ENCODE assay signal across 9 cellular contexts in genomic region chr14:61866932-61867920, GRCh38. TPM values are rescaled to one million over a fixed set of nuclear protein-coding genes. Genes with fewer than 3 reads are reported as not detected.
DNase-seq lines count a peak whose midpoint lies in the region; ATAC-seq lines count a peak whose summit lies in the region.
"Had no signal": no experiment of that assay in that cellular context is flagged by ENCODE, and none has a peak within 500 bp of the region (broad histone marks: within the 10 kb centered on the region; RNA-seq: fewer than 3 reads in every experiment).

No MANE protein-coding gene starts in this region.

- intact Hi-C loops in activated CD4-positive, alpha-beta T cell treated with anti-CD3 and anti-CD28 coated beads, Interleukin-2, amount 10 ng/mL, durations not matched to agents 24 days and 14 days (cut with micrococcal nuclease) = loop anchor here (10.0 kb wide), 1 partner anchor 258 kb away; no protein-coding TSS in a partner anchor

- H3K27me3 Mint-ChIP-seq in activated CD4-positive, alpha-beta T cell treated with anti-CD3 and anti-CD28 coated beads, Interleukin-2, amount 10 ng/mL, durations not matched to agents 24 days and 14 days = peaks cover 50% of the 10 kb centered on the region
- H3K27me3 Mint-ChIP-seq in stimulated activated naive B cell treated with anti-CD40 and anti-IgM and Interleukin-4, amounts not matched to agents 10 μg/mL and 1 μg/mL and 100 μg/mL, for 72 hours = peaks cover 7% of the 10 kb centered on the region in 2 donors

- no peak overlapping the region for H3K27ac Mint-ChIP-seq in activated CD4-positive, alpha-beta T cell treated with anti-CD3 and anti-CD28 coated beads, Interleukin-2, amount 10 ng/mL, durations not matched to agents 24 days and 14 days
- H3K27ac Mint-ChIP-seq in stimulated activated naive B cell treated with anti-CD40 and anti-IgM and Interleukin-4, amounts not matched to agents 10 μg/mL and 1 μg/mL and 100 μg/mL, for 72 hours = peak overlapping the region; percentile 56
- H3K27ac Mint-ChIP-seq: GM23338 had no signal

- DNase-seq in activated CD4-positive, alpha-beta T cell treated with anti-CD3 and anti-CD28 coated beads, Interleukin-2, amount 10 ng/mL, durations not matched to agents 24 days and 14 days = peak; percentile 53
- DNase-seq in activated CD4-positive, alpha-beta T cell treated with anti-CD3 and anti-CD28 coated beads, Interleukin-2, amount 50 U/mL, for 48 hours = no peak
- peak; percentile 58 for DNase-seq in M059J (ENCODE audit: low read depth)
- peak; percentile 15 for DNase-seq in stimulated activated naive B cell treated with anti-CD40 and anti-IgM and Interleukin-4, amounts not matched to agents 10 μg/mL and 1 μg/mL and 100 μg/mL, for 72 hours
- no peak for DNase-seq in NCI-H2029 treated with DMSO at 0.1 percent for 48 hours (lab: John Stamatoyannopoulos, UW)
- DNase-seq in GM03348 (ENCODE audit: low spot score) = no peak
- no peak for DNase-seq in stimulated activated CD4-positive, alpha-beta T cell treated with anti-CD3 and anti-CD28 coated beads, Interleukin-2, amount 100 ng/mL, for 48 hours

- ATAC-seq in HG02852 (IDR thresholded peaks at IDR 0.05; ENCODE audit: unreplicated experiment) = peak; percentile 98
- ATAC-seq in stimulated activated naive B cell treated with anti-CD40 and anti-IgM and Interleukin-4, amounts not matched to agents 10 μg/mL and 1 μg/mL and 100 μg/mL, for 72 hours (replicated peaks) = peak; percentile 92 to 96
- ATAC-seq: GM23338 had no signal

- no peaks in the 10 kb centered on the region for H3K36me3 Mint-ChIP-seq in activated CD4-positive, alpha-beta T cell treated with anti-CD3 and anti-CD28 coated beads, Interleukin-2, amount 10 ng/mL, durations not matched to agents 24 days and 14 days (ENCODE audit: low read depth)
- peaks cover 9 to 14% of the 10 kb centered on the region in 2 donors for H3K36me3 Mint-ChIP-seq in stimulated activated naive B cell treated with anti-CD40 and anti-IgM and Interleukin-4, amounts not matched to agents 10 μg/mL and 1 μg/mL and 100 μg/mL, for 72 hours

- no peak overlapping the region for H3K4me3 Mint-ChIP-seq in activated CD4-positive, alpha-beta T cell treated with anti-CD3 and anti-CD28 coated beads, Interleukin-2, amount 10 ng/mL, durations not matched to agents 24 days and 14 days
- H3K4me3 Mint-ChIP-seq in stimulated activated naive B cell treated with anti-CD40 and anti-IgM and Interleukin-4, amounts not matched to agents 10 μg/mL and 1 μg/mL and 100 μg/mL, for 72 hours = no peak overlapping the region
- H3K4me3 Mint-ChIP-seq: GM23338 had no signal

- H3K9me3 Mint-ChIP-seq in activated CD4-positive, alpha-beta T cell treated with anti-CD3 and anti-CD28 coated beads, Interleukin-2, amount 10 ng/mL, durations not matched to agents 24 days and 14 days = peaks cover 19% of the 10 kb centered on the region
- H3K9me3 Mint-ChIP-seq in stimulated activated naive B cell treated with anti-CD40 and anti-IgM and Interleukin-4, amounts not matched to agents 10 μg/mL and 1 μg/mL and 100 μg/mL, for 72 hours = peaks cover 13% of the 10 kb centered on the region in 2 donors

- H3K4me1 Mint-ChIP-seq in activated CD4-positive, alpha-beta T cell treated with anti-CD3 and anti-CD28 coated beads, Interleukin-2, amount 10 ng/mL, durations not matched to agents 24 days and 14 days = peaks cover 8% of the 10 kb centered on the region
- peaks cover 6 to 14% of the 10 kb centered on the region in 2 donors for H3K4me1 Mint-ChIP-seq in stimulated activated naive B cell treated with anti-CD40 and anti-IgM and Interleukin-4, amounts not matched to agents 10 μg/mL and 1 μg/mL and 100 μg/mL, for 72 hours
- H3K4me1 Mint-ChIP-seq: GM23338 had no signal

RNA-seq across cellular contexts. Expression of gene SYT16, which starts 54.7 kb away (rescaled TPM):
- not detected in 2 replicates for total RNA-seq in activated CD4-positive, alpha-beta T cell treated with anti-CD3 and anti-CD28 coated beads, Interleukin-2, amount 10 ng/mL, durations not matched to agents 24 days and 14 days
- 0.22 and 0.71 TPM in 2 replicates for total RNA-seq in M059J (2014; rRNA removed; shearing (Covaris generic))

Comparison
In these comparisons a context has a peak if more than half of its experiments do, and no peak if none do; other contexts are left out.
1. DNase-seq: peak in activated CD4-positive, alpha-beta T cell treated with anti-CD3 and anti-CD28 coated beads, Interleukin-2, amount 10 ng/mL, durations not matched to agents 24 days and 14 days (single experiment), M059J (single experiment) and stimulated activated naive B cell treated with anti-CD40 and anti-IgM and Interleukin-4, amounts not matched to agents 10 μg/mL and 1 μg/mL and 100 μg/mL, for 72 hours (single experiment); none in activated CD4-positive, alpha-beta T cell treated with anti-CD3 and anti-CD28 coated beads, Interleukin-2, amount 50 U/mL, for 48 hours (0 of 2), NCI-H2029 treated with DMSO at 0.1 percent for 48 hours (single experiment), GM03348 (single experiment) and stimulated activated CD4-positive, alpha-beta T cell treated with anti-CD3 and anti-CD28 coated beads, Interleukin-2, amount 100 ng/mL, for 48 hours (0 of 2).